15 cellular contexts compared by ENCODE assay signal in genomic region chr22:48758021-48758561, GRCh38.
A peak's percentile ranks its signal among the peaks of the same experiment; 100 is the strongest.
DNase-seq lines count a peak whose midpoint lies in the region; TF ChIP-seq lines count a peak whose summit lies in the region.
"Had no signal": no experiment of that assay in that cellular context is flagged by ENCODE, and none has a peak within 500 bp of the region (broad histone marks: within the 10 kb centered on the region; RNA-seq: fewer than 3 reads in every experiment).

No MANE protein-coding gene starts in this region.

- no peaks in the 10 kb centered on the region for H3K79me2 ChIP-seq in OCI-LY7 (ENCODE audit: insufficient read depth, low read depth, low read length)

- intact Hi-C loops in adrenal gland (cut with DNase I) = no loop called here
- intact Hi-C loops in ovary (cut with DNase I) = no loop called here
- intact Hi-C loops in OCI-LY7 (cut with micrococcal nuclease; ENCODE audit: unreplicated experiment) = no loop called here

- no peaks in the 10 kb centered on the region for H3K4me1 ChIP-seq in adrenal gland (replicated peaks in 1 of 2)
- no peaks in the 10 kb centered on the region for H3K4me1 ChIP-seq in ovary (ENCODE audit: insufficient read depth)
- H3K4me1 ChIP-seq in OCI-LY7 (ENCODE audit: insufficient read depth, low read length, poor library complexity, severe bottlenecking) = no peaks in the 10 kb centered on the region
- H3K4me1 ChIP-seq: foreskin keratinocyte, pancreas had no signal

- H3K4me3 ChIP-seq in adrenal gland (no peak overlapping the region), ovary (no peak overlapping the region), OCI-LY7 (ENCODE audit: low read depth, low read length, poor library complexity, severe bottlenecking) (no peak overlapping the region)
- H3K4me3 ChIP-seq: mucosa of descending colon, pancreas had no signal

- POLR2A ChIA-PET in OCI-LY7 (lab: Charles Lee) = no interaction called here

- TF ChIP-seq CTCF in adrenal gland (IDR thresholded peaks at IDR 0.05) (no peak), ovary (IDR thresholded peaks at IDR 0.05) (no peak), OCI-LY7 (conservative IDR thresholded peaks at IDR 0.05; ENCODE audit: low read length) (no peak)

- H3K9me3 ChIP-seq in adrenal gland (replicated peaks in 1 of 3) (no peaks in the 10 kb centered on the region), ovary (peaks cover 0 to 4% of the 10 kb centered on the region in 2 donors), OCI-LY7 (ENCODE audit: low read length) (no peaks in the 10 kb centered on the region)
- H3K9me3 ChIP-seq: mucosa of descending colon, pancreas had no signal

- H3K27ac ChIP-seq in adrenal gland (no peak overlapping the region), ovary (no peak overlapping the region), OCI-LY7 (ENCODE audit: low read depth, low read length, poor library complexity, severe bottlenecking) (no peak overlapping the region)
- H3K27ac ChIP-seq: foreskin keratinocyte, pancreas had no signal

- in situ Hi-C loops in ACHN (cut with HindIII; ENCODE audit: low pct_ligation_motif_present, low pct_unique_long_range_greater_than_20kb, low sequenced_read_pairs) = no loop called here

- no peaks in the 10 kb centered on the region for H3K9me2 ChIP-seq in OCI-LY7 (ENCODE audit: insufficient read depth, low read length)

- TF ChIP-seq POLR2A in adrenal gland (IDR thresholded peaks at IDR 0.05) = no peak
- TF ChIP-seq POLR2A in ovary (IDR thresholded peaks at IDR 0.05) = no peak

- no peaks in the 10 kb centered on the region for H3K36me3 ChIP-seq in adrenal gland (replicated peaks in 1 of 2)
- no peaks in the 10 kb centered on the region for H3K36me3 ChIP-seq in ovary
- no peaks in the 10 kb centered on the region for H3K36me3 ChIP-seq in OCI-LY7 (ENCODE audit: insufficient read depth, low read length)
- H3K36me3 ChIP-seq: pancreas had no signal

- no TSS peak for BruUV-seq in OCI-LY7 (replicated peaks; lab: Mats Ljungman, UMichigan)

- no peaks in the 10 kb centered on the region for H4K20me1 ChIP-seq in OCI-LY7 (ENCODE audit: insufficient read depth, low read length)

- H3K27me3 ChIP-seq in adrenal gland = no peaks in the 10 kb centered on the region
- no peaks in the 10 kb centered on the region for H3K27me3 ChIP-seq in ovary
- H3K27me3 ChIP-seq: foreskin keratinocyte, pancreas had no signal

- H3K4me2 ChIP-seq in OCI-LY7 (ENCODE audit: low read length) = no peak overlapping the region

- CTCF ChIA-PET in OCI-LY7 (lab: Charles Lee; ENCODE audit: unreplicated experiment) = no interaction called here

- TF ChIP-seq EP300 in ovary (IDR thresholded peaks at IDR 0.05) = no peak

- DNase-seq in COLO668 (lab: John Stamatoyannopoulos, UW; ENCODE audit: unreplicated experiment) = peak; percentile 80
- peak; percentile 27 for DNase-seq in DMS153 treated with DMSO at 0.1 percent for 48 hours (lab: John Stamatoyannopoulos, UW; ENCODE audit: unreplicated experiment)
- DNase-seq in adrenal gland = peak in 6 of 7 donors; percentile 5 to 35 (median 6)
- DNase-seq in ovary = peak in 3 of 5 donors; percentile 1 to 23 (median 5)
- no peak for DNase-seq in ACHN
- no peak for DNase-seq in DMS53 (lab: John Stamatoyannopoulos, UW)
- DNase-seq in OCI-LY7 (ENCODE audit: low spot score) = no peak
- DNase-seq: activated CD4-positive, alpha-beta T cell treated with anti-CD3 and anti-CD28 coated beads, Interleukin-2, amount 50 U/mL, for 48 hours; activated naive CD4-positive, alpha-beta T cell treated with Interleukin-2 at 50 U/mL for 16 hours; foreskin keratinocyte; SIG-M5; T1000; trophoblast cell had no signal

- H2AFZ ChIP-seq in OCI-LY7 (ENCODE audit: low read length) = no peak overlapping the region

- 58 to 75% (median 64%) methylated on average over 11 to 14 of the region's 14 CpGs for WGBS in adrenal gland, 4 donors
- 79 to 87% (median 87%) methylated on average over 14 of the region's 14 CpGs for WGBS in ovary, 3 donors

Comparison
In these comparisons a context has a peak if more than half of its experiments do, and no peak if none do; other contexts are left out.
1. DNase-seq: peak in COLO668 (single experiment), DMS153 treated with DMSO at 0.1 percent for 48 hours (single experiment), adrenal gland (6 of 7) and ovary (3 of 5); none in ACHN (single experiment), DMS53 (single experiment) and OCI-LY7 (single experiment).